Comparison of ENCODE assay signal across 1 cellular context in genomic region chr3:72232777-72233176, GRCh38.
TF ChIP-seq lines count a peak whose summit lies in the region.

No MANE protein-coding gene starts in this region.

TF ChIP-seq in GM23338, 12 proteins besides CTCF, POLR2A, EP300 and RAD21 (continued from another document):
- TF ChIP-seq REST (IDR thresholded peaks at IDR 0.05; ENCODE audit: unreplicated experiment) (no peak), EZH2phosphoT487 (IDR thresholded peaks at IDR 0.05; ENCODE audit: unreplicated experiment) (no peak), ZNF331 (CRISPR knock-in tag; IDR thresholded peaks at IDR 0.05; ENCODE audit: low read depth) (no peak), EZH2 (IDR thresholded peaks at IDR 0.05; ENCODE audit: low read depth, unreplicated experiment) (no peak)
